In the genomic region with DNA sequence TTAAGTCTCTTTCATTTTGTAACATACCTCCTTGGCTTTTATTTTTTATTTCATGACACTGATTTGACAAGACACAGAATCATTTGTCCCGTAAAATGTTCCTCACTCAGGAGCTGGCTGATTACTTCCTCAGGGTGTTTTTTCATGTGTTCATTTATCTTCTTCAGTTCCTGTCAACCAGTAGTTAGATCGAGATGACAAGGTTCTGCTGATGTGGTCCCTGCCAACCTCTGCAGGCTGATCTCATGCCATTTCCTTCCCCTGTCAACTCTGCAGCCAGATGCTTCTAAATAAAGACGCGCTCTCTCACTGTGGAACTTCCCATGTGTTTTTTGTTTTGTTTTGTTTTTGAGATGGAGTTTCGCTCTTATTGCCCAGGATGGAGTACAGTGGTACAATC, we compare ENCODE assay signal across 9 cellular contexts. TPM values are rescaled to one million over a fixed set of nuclear protein-coding genes. Genes with fewer than 3 reads are reported as not detected.
A peak's percentile ranks its signal among the peaks of the same experiment; 100 is the strongest.
DNase-seq lines count a peak whose midpoint lies in the region; ATAC-seq and TF ChIP-seq lines count a peak whose summit lies in the region.
"Had no signal": no experiment of that assay in that cellular context is flagged by ENCODE, and none has a peak within 500 bp of the region (broad histone marks: within the 10 kb centered on the region; RNA-seq: fewer than 3 reads in every experiment).

No MANE protein-coding gene starts in this region.

- H3K27ac Mint-ChIP-seq in CD14-positive monocyte: peak overlapping the region; percentile 89 to 97 (median 92)
- peak overlapping the region; percentile 84 for H3K27ac Mint-ChIP-seq in activated CD4-positive, alpha-beta memory T cell treated with anti-CD3 and anti-CD28 coated beads, Interleukin-2, amount 10 ng/mL, durations not matched to agents 7 days and 5 days

- CTCF ChIA-PET in activated CD4-positive, alpha-beta memory T cell treated with anti-CD3 and anti-CD28 coated beads, Interleukin-2, amount 10 ng/mL, durations not matched to agents 7 days and 5 days (lab: Charles Lee): interaction anchor here (1.0 to 2.1 kb wide), 2 partner anchors 9 to 42 kb away, joined by 3 to 13 read pairs; a partner anchor contains a TSS

- no peak overlapping the region for H3K4me3 ChIP-seq in Jurkat, Clone E6-1 (ENCODE audit: low read length)

- H3K9me3 Mint-ChIP-seq in CD14-positive monocyte: peaks cover 0 to 2% (median 0%) of the 10 kb centered on the region in 7 donors
- no peaks in the 10 kb centered on the region for H3K9me3 Mint-ChIP-seq in activated CD4-positive, alpha-beta memory T cell treated with anti-CD3 and anti-CD28 coated beads, Interleukin-2, amount 10 ng/mL, durations not matched to agents 7 days and 5 days

- H3K27me3 Mint-ChIP-seq in CD14-positive monocyte (ENCODE audit: low read depth in 3 of 3): peaks cover 29 to 68% (median 31%) of the 10 kb centered on the region in 3 donors
- H3K27me3 Mint-ChIP-seq in activated CD4-positive, alpha-beta memory T cell treated with anti-CD3 and anti-CD28 coated beads, Interleukin-2, amount 10 ng/mL, durations not matched to agents 7 days and 5 days: peaks cover 25% of the 10 kb centered on the region

- DNase-seq in CD14-positive monocyte (ENCODE audit: low spot score): peak; percentile 71
- peak; percentile 46 for DNase-seq in Jurkat, Clone E6-1 (ENCODE audit: low read depth, low spot score)
- DNase-seq in activated CD4-positive, alpha-beta memory T cell treated with anti-CD3 and anti-CD28 coated beads, Interleukin-2, amount 10 ng/mL, durations not matched to agents 7 days and 5 days: peak; percentile 53
- DNase-seq in left lobe of liver (ENCODE audit: low spot score): no peak
- no peak for DNase-seq in DMS153 (lab: John Stamatoyannopoulos, UW)
- no peak for DNase-seq in dedifferentiated amniotic fluid mesenchymal stem cell (ENCODE audit: extremely low spot score)
- DNase-seq in germinal center (ENCODE audit: low spot score): no peak
- DNase-seq: retina had no signal

- POLR2A ChIA-PET in activated CD4-positive, alpha-beta memory T cell treated with anti-CD3 and anti-CD28 coated beads, Interleukin-2, amount 10 ng/mL, durations not matched to agents 7 days and 5 days (lab: Charles Lee): interaction anchor here (0.6 to 1.4 kb wide), 5 partner anchors 9 to 44 kb away, joined by 3 to 5 read pairs (median 4); a partner anchor contains a TSS

- intact Hi-C loops in CD14-positive monocyte (cut with micrococcal nuclease): no loop called here

- TF ChIP-seq CTCF in CD14-positive monocyte (IDR thresholded peaks at IDR 0.05): no peak

- peaks cover 55% of the 10 kb centered on the region for H3K4me1 Mint-ChIP-seq in CD14-positive monocyte
- peaks cover 24% of the 10 kb centered on the region for H3K4me1 Mint-ChIP-seq in activated CD4-positive, alpha-beta memory T cell treated with anti-CD3 and anti-CD28 coated beads, Interleukin-2, amount 10 ng/mL, durations not matched to agents 7 days and 5 days

- H3K4me3 Mint-ChIP-seq in CD14-positive monocyte: peak overlapping the region; percentile 77 to 84
- H3K4me3 Mint-ChIP-seq in activated CD4-positive, alpha-beta memory T cell treated with anti-CD3 and anti-CD28 coated beads, Interleukin-2, amount 10 ng/mL, durations not matched to agents 7 days and 5 days: peak overlapping the region; percentile 63

- ATAC-seq in left lobe of liver: peak; percentile 59
- no peak for ATAC-seq in HG03442 (IDR thresholded peaks at IDR 0.05; ENCODE audit: unreplicated experiment)

- peaks cover 0 to 5% of the 10 kb centered on the region in 2 donors for H3K36me3 Mint-ChIP-seq in CD14-positive monocyte
- no peaks in the 10 kb centered on the region for H3K36me3 Mint-ChIP-seq in activated CD4-positive, alpha-beta memory T cell treated with anti-CD3 and anti-CD28 coated beads, Interleukin-2, amount 10 ng/mL, durations not matched to agents 7 days and 5 days (ENCODE audit: low read depth)

RNA-seq across cellular contexts. Expression of a gene that starts 8.1 kb away (rescaled TPM):
- polyA plus RNA-seq in CD14-positive monocyte: 100 to 1,000 TPM in 1 of 2 donors, 10 to 100 TPM in 1; 68.1 to 103 TPM
- polyA plus RNA-seq in Jurkat, Clone E6-1 (2012; ENCODE audit: insufficient read depth, insufficient read length): 4.0 TPM
- 1 to 10 TPM; 2.2 to 2.6 TPM for total RNA-seq in activated CD4-positive, alpha-beta memory T cell treated with anti-CD3 and anti-CD28 coated beads, Interleukin-2, amount 10 ng/mL, durations not matched to agents 7 days and 5 days
- total RNA-seq in left lobe of liver: 14.5 TPM

RNA-seq across cellular contexts. Expression of a gene that starts 8.2 kb away (rescaled TPM):
- polyA plus RNA-seq in CD14-positive monocyte: 1 to 10 TPM in 1 of 2 donors, under 1 TPM in 1; 0.97 to 1.2 TPM
- not detected for polyA plus RNA-seq in Jurkat, Clone E6-1 (2012; ENCODE audit: insufficient read depth, insufficient read length)
- total RNA-seq in activated CD4-positive, alpha-beta memory T cell treated with anti-CD3 and anti-CD28 coated beads, Interleukin-2, amount 10 ng/mL, durations not matched to agents 7 days and 5 days: under 1 TPM in 1 of 2 experiments, not detected in 1; 0.10 TPM
- total RNA-seq in left lobe of liver: 0.63 TPM

RNA-seq across cellular contexts. Expression of a gene that starts 16.6 kb away (rescaled TPM):
- 10 to 100 TPM; 22.1 to 25.5 TPM for polyA plus RNA-seq in CD14-positive monocyte
- polyA plus RNA-seq in Jurkat, Clone E6-1 (2012; ENCODE audit: insufficient read depth, insufficient read length): 54.2 TPM
- total RNA-seq in activated CD4-positive, alpha-beta memory T cell treated with anti-CD3 and anti-CD28 coated beads, Interleukin-2, amount 10 ng/mL, durations not matched to agents 7 days and 5 days: 10 to 100 TPM; 24.6 to 25.3 TPM
- 13.3 TPM for total RNA-seq in left lobe of liver

RNA-seq across cellular contexts. Expression of a gene that starts 23.8 kb away (rescaled TPM):
- not detected for polyA plus RNA-seq in CD14-positive monocyte
- not detected for polyA plus RNA-seq in Jurkat, Clone E6-1 (2012; ENCODE audit: insufficient read depth, insufficient read length)
- under 1 TPM in 1 of 2 experiments, not detected in 1; 0.35 TPM for total RNA-seq in activated CD4-positive, alpha-beta memory T cell treated with anti-CD3 and anti-CD28 coated beads, Interleukin-2, amount 10 ng/mL, durations not matched to agents 7 days and 5 days
- 79.0 TPM for total RNA-seq in left lobe of liver

RNA-seq across cellular contexts. Expression of a gene that starts 37.4 kb away (rescaled TPM):
- polyA plus RNA-seq in CD14-positive monocyte: 100 to 1,000 TPM; 134 to 150 TPM
- polyA plus RNA-seq in Jurkat, Clone E6-1 (2012; ENCODE audit: insufficient read depth, insufficient read length): 199 TPM
- 100 to 1,000 TPM; 372 to 378 TPM for total RNA-seq in activated CD4-positive, alpha-beta memory T cell treated with anti-CD3 and anti-CD28 coated beads, Interleukin-2, amount 10 ng/mL, durations not matched to agents 7 days and 5 days
- 26.2 TPM for total RNA-seq in left lobe of liver

Comparison
In these comparisons a context has a peak if more than half of its experiments do, and no peak if none do; other contexts are left out.
1. DNase-seq: peak in CD14-positive monocyte (single experiment), Jurkat, Clone E6-1 (single experiment) and activated CD4-positive, alpha-beta memory T cell treated with anti-CD3 and anti-CD28 coated beads, Interleukin-2, amount 10 ng/mL, durations not matched to agents 7 days and 5 days (single experiment); none in left lobe of liver (single experiment), DMS153 (single experiment), dedifferentiated amniotic fluid mesenchymal stem cell (single experiment) and germinal center (single experiment).